In genomic region chr7:151787348-151787747, GRCh38 we compare ENCODE assay signal across 22 cellular contexts.
"Had no signal": no experiment of that assay in that cellular context is flagged by ENCODE, and none has a peak within 500 bp of the region (broad histone marks: within the 10 kb centered on the region; RNA-seq: fewer than 3 reads in every experiment).

No MANE protein-coding gene starts in this region.

- FAIRE-seq: HepG2, RCC 7860 had no signal

- H3K9ac ChIP-seq: SK-N-SH had no signal

- H3K9me3 ChIP-seq: SK-N-SH had no signal

- DNase-seq: IMR-90, MV-4-11, NCI-H1092, NCI-H1105 treated with DMSO at 0.1 percent for 48 hours, NCI-H1417 treated with DMSO at 0.1 percent for 48 hours, NCI-H146, NCI-H1694 treated with DMSO at 0.1 percent for 48 hours, NCI-H1930, NCI-H2081, NCI-H2107, NCI-H226, NCI-H446, NCI-H510A, NCI-H524 treated with DMSO at 0.1 percent for 48 hours, NCI-H69, NCI-H774, Right ventricle myocardium superior, RPMI8226, SK-N-SH, SW 1271 had no signal

- ATAC-seq: HepG2 had no signal

- H3K4me2 ChIP-seq: SK-N-SH had no signal
